ENCODE assay signal across 11 cellular contexts in the genomic region with DNA sequence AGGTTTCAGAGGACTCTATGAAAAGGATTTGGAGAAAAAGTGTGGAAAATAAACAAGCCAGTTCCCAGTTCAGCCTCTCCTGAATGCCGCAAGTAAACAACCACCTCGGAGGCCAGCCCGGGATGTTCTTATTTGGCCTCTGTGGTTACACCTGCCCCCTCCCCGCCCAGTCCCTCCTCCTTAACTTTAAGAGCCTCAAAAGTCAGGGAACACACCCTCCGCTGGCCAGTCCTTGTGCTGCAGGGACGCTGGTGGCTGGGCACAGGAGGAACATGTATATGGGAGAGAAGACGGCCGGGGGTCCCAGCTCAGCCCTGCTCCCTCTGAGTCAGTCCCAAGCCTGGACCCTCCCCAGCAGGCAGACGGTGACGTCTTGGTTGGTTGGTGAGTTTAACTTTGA. TPM values are rescaled to one million over a fixed set of nuclear protein-coding genes. Genes with fewer than 3 reads are reported as not detected.
A peak's percentile ranks its signal among the peaks of the same experiment; 100 is the strongest.
DNase-seq lines count a peak whose midpoint lies in the region; ATAC-seq and TF ChIP-seq lines count a peak whose summit lies in the region.
"Had no signal": no experiment of that assay in that cellular context is flagged by ENCODE, and none has a peak within 500 bp of the region (broad histone marks: within the 10 kb centered on the region; RNA-seq: fewer than 3 reads in every experiment).

No MANE protein-coding gene starts in this region.

- H3K27ac ChIP-seq in dorsolateral prefrontal cortex (peak overlapping the region in 58 of 59 donors; percentile 69 to 100 (median 96)), neural progenitor cell (no peak overlapping the region)

- H3F3A ChIP-seq in neural progenitor cell (ENCODE audit: low read depth): no peaks in the 10 kb centered on the region

- H3K27me3 Mint-ChIP-seq in neural progenitor cell (ENCODE audit: insufficient read depth, low read depth): peaks cover 11% of the 10 kb centered on the region

- peak overlapping the region; percentile 19 for H3K9ac ChIP-seq in neural progenitor cell

- POLR2A ChIA-PET in BJ (lab: Charles Lee): interaction anchor here (0.6 kb wide), 2 partner anchors 77 to 116 kb away, joined by 4 to 7 read pairs; no protein-coding TSS in a partner anchor

- DNase-seq in BJ (ENCODE audit: low read depth) (no peak), NB4 (ENCODE audit: low read depth) (peak; percentile 33), dorsolateral prefrontal cortex (no peak), neural progenitor cell (ENCODE audit: low spot score) (peak; percentile 78), middle frontal gyrus (ENCODE audit: extremely low spot score, low spot score) (no peak)
- DNase-seq: posterior cingulate gyrus, T-helper 1 cell had no signal

- peaks cover 17% of the 10 kb centered on the region for H4K20me1 ChIP-seq in neural progenitor cell (ENCODE audit: low read depth)

- H3K27me3 ChIP-seq in BJ (ENCODE audit: control insufficient read depth, insufficient read depth, low read length) (no peaks in the 10 kb centered on the region), dorsolateral prefrontal cortex (peaks cover 0 to 2% (median 0%) of the 10 kb centered on the region in 45 donors), neural progenitor cell (peaks cover 9% of the 10 kb centered on the region)

- CTCF ChIA-PET in BJ (lab: Yijun Ruan, JAX): interaction anchor here (1.0 to 2.4 kb wide), 6 partner anchors 13 to 80 kb away, joined by 3 to 12 read pairs (median 4); no protein-coding TSS in a partner anchor

- H3K9me3 Mint-ChIP-seq in neural progenitor cell: no peaks in the 10 kb centered on the region
- H3K9me3 Mint-ChIP-seq: dendritic cell treated with granulocyte-macrophage colony-stimulating factor and Interleukin-4, amounts not matched to agents 40 ng/mL and 50 ng/mL, for 4 days had no signal

- peaks cover 26% of the 10 kb centered on the region for H3K79me2 ChIP-seq in neural progenitor cell (ENCODE audit: low read depth)

- H3K36me3 Mint-ChIP-seq in neural progenitor cell: peaks cover 8% of the 10 kb centered on the region

- H3K36me3 ChIP-seq in BJ (ENCODE audit: control insufficient read depth, insufficient read depth, low read length) (peaks cover 5% of the 10 kb centered on the region; the same call in 1 of the 2 replicates), neural progenitor cell (no peaks in the 10 kb centered on the region)

- peak overlapping the region; percentile 50 for H3K4me2 ChIP-seq in neural progenitor cell

- H3K4me1 ChIP-seq in neural progenitor cell: peaks cover 11% of the 10 kb centered on the region

- no peak for TF ChIP-seq POLR2A in NB4 (IDR thresholded peaks at IDR 0.05; ENCODE audit: extremely low read depth, insufficient read length)

- H3K27ac Mint-ChIP-seq in neural progenitor cell: no peak overlapping the region
- H3K27ac Mint-ChIP-seq: dendritic cell treated with granulocyte-macrophage colony-stimulating factor and Interleukin-4, amounts not matched to agents 40 ng/mL and 50 ng/mL, for 4 days had no signal

- H3K9me3 ChIP-seq in neural progenitor cell (ENCODE audit: low read depth): no peaks in the 10 kb centered on the region

- no peak overlapping the region for H3K4me3 ChIP-seq in BJ (ENCODE audit: low read depth, low read length)
- H3K4me3 ChIP-seq in NB4 (ENCODE audit: low read depth, low read length): no peak overlapping the region
- H3K4me3 ChIP-seq in dorsolateral prefrontal cortex: peak overlapping the region in 9 of 59 donors; percentile 0 to 32 (median 14)
- H3K4me3 ChIP-seq in neural progenitor cell: no peak overlapping the region

- H3K4me3 Mint-ChIP-seq in neural progenitor cell: no peak overlapping the region
- H3K4me3 Mint-ChIP-seq: dendritic cell treated with granulocyte-macrophage colony-stimulating factor and Interleukin-4, amounts not matched to agents 40 ng/mL and 50 ng/mL, for 4 days had no signal

- ATAC-seq in HG03442 (IDR thresholded peaks at IDR 0.05; ENCODE audit: unreplicated experiment) (no peak), HG03520 (IDR thresholded peaks at IDR 0.05; ENCODE audit: unreplicated experiment) (no peak), GM18868 (IDR thresholded peaks at IDR 0.05; ENCODE audit: unreplicated experiment) (no peak)

- intact Hi-C loops in dorsolateral prefrontal cortex (cut with DNase I): no loop called here

- TF ChIP-seq CTCF in BJ (IDR thresholded peaks at IDR 0.05; ENCODE audit: insufficient read depth, low read depth, low read length): peak; percentile 47
- TF ChIP-seq CTCF in NB4 (IDR thresholded peaks at IDR 0.05; ENCODE audit: low read depth, low read length): peak; percentile 24
- peak in 1 of 56 donors; percentile 17 for TF ChIP-seq CTCF in dorsolateral prefrontal cortex (IDR thresholded peaks at IDR 0.05 in 54 of 56, conservative IDR thresholded peaks at IDR 0.05 in 2 of 56; ENCODE audit: low read depth in 1 of 56, partially characterized antibody in 56 of 56)
- peak; percentile 48 for TF ChIP-seq CTCF in neural progenitor cell (IDR thresholded peaks at IDR 0.05)

- no peak overlapping the region for H2AFZ ChIP-seq in neural progenitor cell (replicated peaks)

- peaks cover 70% of the 10 kb centered on the region for H3K4me1 Mint-ChIP-seq in neural progenitor cell

RNA-seq across cellular contexts. Expression of a gene that starts 6.1 kb away (rescaled TPM):
- polyA plus RNA-seq in BJ (2011; rRNA removed): 15.3 and 20.9 TPM in 2 replicates
- 19.6 and 20.3 TPM in 2 replicates for polyA minus RNA-seq in BJ (2011; rRNA and poly(A)+ RNA removed)
- total RNA-seq in dorsolateral prefrontal cortex: 10 to 100 TPM in 108 of 120 experiments, 1 to 10 TPM in 12; 7.0 to 62.9 (median 19.6) TPM
- total RNA-seq in neural progenitor cell (ENCODE audit: low replicate concordance): 9.1 and 11.9 TPM in 2 replicates

Comparison
In these comparisons a context has a peak if more than half of its experiments do, and no peak if none do; other contexts are left out.
1. DNase-seq: peak in NB4 (single experiment) and neural progenitor cell (single experiment); none in BJ (single experiment), dorsolateral prefrontal cortex (0 of 10) and middle frontal gyrus (single experiment).